8 cellular contexts compared by ENCODE assay signal in genomic region chr2:88055436-88056128, GRCh38. TPM values are rescaled to one million over a fixed set of nuclear protein-coding genes. Genes with fewer than 3 reads are reported as not detected.
A peak's percentile ranks its signal among the peaks of the same experiment; 100 is the strongest.
DNase-seq lines count a peak whose midpoint lies in the region; ATAC-seq and TF ChIP-seq lines count a peak whose summit lies in the region.

KRCC1 (minus strand) TSS chr2:88055783; CDS start chr2:88028563, 27,220 bp downstream.

- peak within 1 kb of the TSS; percentile 83 for H2AFZ ChIP-seq in Loucy (ENCODE audit: low read length)

- TF ChIP-seq CTCF in Loucy (conservative IDR thresholded peaks at IDR 0.05; ENCODE audit: low read length): no peak
- TF ChIP-seq CTCF in RWPE2 (IDR thresholded peaks at IDR 0.05; ENCODE audit: poor library complexity, severe bottlenecking): no peak
- TF ChIP-seq CTCF in natural killer cell (IDR thresholded peaks at IDR 0.05): no peak

- H3K4me3 ChIP-seq in H7 (ENCODE audit: insufficient read depth, low read depth, low read length) (peak within 1 kb of the TSS; percentile 76), Loucy (ENCODE audit: low read length, poor library complexity, severe bottlenecking) (peak within 1 kb of the TSS; percentile 94), RWPE2 (ENCODE audit: severe bottlenecking) (peak within 1 kb of the TSS; percentile 83)

- intact Hi-C loops in activated T-helper 2 cell treated with anti-CD3 and anti-CD28 coated beads, Interferon-gamma antibody, Interleukin-2, Interleukin-4, amounts not matched to agents 10 μg/mL and 5 μg/mL and 100 μg/mL, durations not matched to agents 14 hours and 24 hours and 36 hours (cut with micrococcal nuclease): loop anchor here (1.0 to 2.0 kb wide), 3 partner anchors 17 to 39 kb away; partner anchors contain the start of gene RNU2-63P
- intact Hi-C loops in natural killer cell (cut with micrococcal nuclease): loop anchor here (1.0 to 2.0 kb wide), 2 partner anchors 39 to 1615 kb away; partner anchors contain the start of genes KDM3A and RNU2-63P

- H3K36me3 Mint-ChIP-seq in activated T-helper 2 cell treated with anti-CD3 and anti-CD28 coated beads, Interferon-gamma antibody, Interleukin-2, Interleukin-4, amounts not matched to agents 10 μg/mL and 5 μg/mL and 100 μg/mL, durations not matched to agents 14 hours and 24 hours and 36 hours (ENCODE audit: low read depth): peaks cover 47% of the 10 kb centered on the region
- H3K36me3 Mint-ChIP-seq in natural killer cell: no peaks in the 10 kb centered on the region

- H3F3A ChIP-seq in Loucy (ENCODE audit: low read depth): no peaks in the 10 kb centered on the region

- no peaks in the 10 kb centered on the region for H3K9me2 ChIP-seq in Loucy (replicated peaks; ENCODE audit: low read depth, low read length)

- no peaks in the 10 kb centered on the region for H3K27me3 Mint-ChIP-seq in activated T-helper 2 cell treated with anti-CD3 and anti-CD28 coated beads, Interferon-gamma antibody, Interleukin-2, Interleukin-4, amounts not matched to agents 10 μg/mL and 5 μg/mL and 100 μg/mL, durations not matched to agents 14 hours and 24 hours and 36 hours (ENCODE audit: low read depth)
- no peaks in the 10 kb centered on the region for H3K27me3 Mint-ChIP-seq in natural killer cell (ENCODE audit: low read depth in 2 of 2)

- H3K4me1 Mint-ChIP-seq in activated T-helper 2 cell treated with anti-CD3 and anti-CD28 coated beads, Interferon-gamma antibody, Interleukin-2, Interleukin-4, amounts not matched to agents 10 μg/mL and 5 μg/mL and 100 μg/mL, durations not matched to agents 14 hours and 24 hours and 36 hours (ENCODE audit: low read depth): peaks cover 61% of the 10 kb centered on the region
- H3K4me1 Mint-ChIP-seq in natural killer cell: peaks cover 41 to 42% of the 10 kb centered on the region in 2 donors

- peak within 1 kb of the TSS; percentile 75 for H3K27ac ChIP-seq in RWPE2 (ENCODE audit: poor library complexity, severe bottlenecking)

- no peaks in the 10 kb centered on the region for H3K36me3 ChIP-seq in H7 (replicated peaks; ENCODE audit: control insufficient read depth, insufficient read depth, low read length)
- no peaks in the 10 kb centered on the region for H3K36me3 ChIP-seq in Loucy (ENCODE audit: insufficient read depth, low read length)
- H3K36me3 ChIP-seq in RWPE2 (ENCODE audit: low read depth): peaks cover 6% of the 10 kb centered on the region; the same call in 1 of the 2 replicates

- peak; percentile 93 for DNase-seq in ELR (ENCODE audit: low read depth)
- peak; percentile 95 for DNase-seq in H7
- DNase-seq in RWPE2 (ENCODE audit: low spot score): peak; percentile 91
- DNase-seq in activated T-helper 2 cell treated with anti-CD3 and anti-CD28 coated beads, Interferon-gamma antibody, Interleukin-2, Interleukin-4, amounts not matched to agents 10 μg/mL and 5 μg/mL and 100 μg/mL, durations not matched to agents 14 hours and 24 hours and 36 hours (ENCODE audit: low spot score): peak; percentile 94
- DNase-seq in fibroblast of peridontal ligament (ENCODE audit: extremely low read depth): peak; percentile 96
- peak; percentile 91 for DNase-seq in natural killer cell
- peak; percentile 86 to 92 (median 90) for DNase-seq in stimulated activated naive CD4-positive, alpha-beta T cell (lab: John Stamatoyannopoulos, UW)

- H3K4me1 ChIP-seq in Loucy (ENCODE audit: insufficient read depth, low read length, poor library complexity, severe bottlenecking) (peaks cover 31% of the 10 kb centered on the region), RWPE2 (ENCODE audit: insufficient read depth, poor library complexity, severe bottlenecking) (peaks cover 9% of the 10 kb centered on the region)

- peaks cover 32% of the 10 kb centered on the region for H3K79me2 ChIP-seq in Loucy (ENCODE audit: insufficient read depth, low read length)

- no peaks in the 10 kb centered on the region for H3K9me3 Mint-ChIP-seq in activated T-helper 2 cell treated with anti-CD3 and anti-CD28 coated beads, Interferon-gamma antibody, Interleukin-2, Interleukin-4, amounts not matched to agents 10 μg/mL and 5 μg/mL and 100 μg/mL, durations not matched to agents 14 hours and 24 hours and 36 hours
- no peaks in the 10 kb centered on the region for H3K9me3 Mint-ChIP-seq in natural killer cell

- ATAC-seq in RWPE2 (ENCODE audit: low read depth) (peak; percentile 91), natural killer cell (peak; percentile 93 to 97 (median 94))

- peak within 1 kb of the TSS; percentile 95 for H3K4me2 ChIP-seq in Loucy (ENCODE audit: low read depth, low read length, poor library complexity, severe bottlenecking)

- no peaks in the 10 kb centered on the region for H3K27me3 ChIP-seq in H7 (ENCODE audit: control insufficient read depth, insufficient read depth, low read length)
- peaks cover 6% of the 10 kb centered on the region for H3K27me3 ChIP-seq in Loucy (ENCODE audit: insufficient read depth, low read length, poor library complexity, severe bottlenecking)
- no peaks in the 10 kb centered on the region for H3K27me3 ChIP-seq in RWPE2 (ENCODE audit: insufficient read depth, poor library complexity, severe bottlenecking)

- peaks cover 27% of the 10 kb centered on the region for H4K20me1 ChIP-seq in Loucy (ENCODE audit: insufficient read depth, low read length, poor library complexity, severe bottlenecking)

- H3K9ac ChIP-seq in Loucy (ENCODE audit: low read depth, low read length, poor library complexity, severe bottlenecking): peak within 1 kb of the TSS; percentile 98

- H3K27ac Mint-ChIP-seq in activated T-helper 2 cell treated with anti-CD3 and anti-CD28 coated beads, Interferon-gamma antibody, Interleukin-2, Interleukin-4, amounts not matched to agents 10 μg/mL and 5 μg/mL and 100 μg/mL, durations not matched to agents 14 hours and 24 hours and 36 hours: peak within 1 kb of the TSS; percentile 98
- peak within 1 kb of the TSS; percentile 90 to 99 for H3K27ac Mint-ChIP-seq in natural killer cell

- H3K9me3 ChIP-seq in Loucy (ENCODE audit: insufficient read depth, low read depth, low read length): no peaks in the 10 kb centered on the region
- no peaks in the 10 kb centered on the region for H3K9me3 ChIP-seq in RWPE2 (ENCODE audit: severe bottlenecking)

- peak within 1 kb of the TSS; percentile 99 for H3K4me3 Mint-ChIP-seq in activated T-helper 2 cell treated with anti-CD3 and anti-CD28 coated beads, Interferon-gamma antibody, Interleukin-2, Interleukin-4, amounts not matched to agents 10 μg/mL and 5 μg/mL and 100 μg/mL, durations not matched to agents 14 hours and 24 hours and 36 hours (ENCODE audit: low read depth)
- H3K4me3 Mint-ChIP-seq in natural killer cell: peak within 1 kb of the TSS; percentile 94

RNA-seq across cellular contexts. Expression of gene KRCC1, which starts in this region (rescaled TPM):
- total RNA-seq in H7 (2014; rRNA removed; shearing (Covaris generic)): 13.0 and 16.7 TPM in 2 replicates
- total RNA-seq in activated T-helper 2 cell treated with anti-CD3 and anti-CD28 coated beads, Interferon-gamma antibody, Interleukin-2, Interleukin-4, amounts not matched to agents 10 μg/mL and 5 μg/mL and 100 μg/mL, durations not matched to agents 14 hours and 24 hours and 36 hours: 17.5 and 18.7 TPM in 2 replicates
- total RNA-seq in natural killer cell: 10 to 100 TPM in 2 of 3 donors, 1 to 10 TPM in 1; 9.0 to 17.0 (median 10.5) TPM

Comparison
In these comparisons a context has a peak if more than half of its experiments do, and no peak if none do; other contexts are left out.
1. Peak in every context shown above with its lines: DNase-seq, ATAC-seq, H3K4me3 ChIP-seq and H3K27ac ChIP-seq.